Comparison of ENCODE assay signal across 16 cellular contexts in genomic region chr22:47194476-47195155, GRCh38.
"Had no signal": no experiment of that assay in that cellular context is flagged by ENCODE, and none has a peak within 500 bp of the region (broad histone marks: within the 10 kb centered on the region; RNA-seq: fewer than 3 reads in every experiment).

No MANE protein-coding gene starts in this region.

- H3K9ac ChIP-seq: neural progenitor cell, parathyroid adenoma had no signal

- H3K79me2 ChIP-seq: parathyroid adenoma had no signal

- H3K27ac ChIP-seq: neural progenitor cell, parathyroid adenoma, suprapubic skin, upper lobe of left lung had no signal

- H3K27me3 Mint-ChIP-seq: activated CD8-positive, alpha-beta T cell treated with anti-CD3 and anti-CD28 coated beads for 36 hours; activated naive CD4-positive, alpha-beta T cell treated with anti-CD3 and anti-CD28 coated beads, Interleukin-2, amount 10 ng/mL, durations not matched to agents 7 days and 5 days had no signal

- H3K4me1 ChIP-seq: neural progenitor cell, parathyroid adenoma, upper lobe of left lung had no signal

- FAIRE-seq: astrocyte had no signal

- H3K36me3 ChIP-seq: neural progenitor cell, suprapubic skin, upper lobe of left lung had no signal

- H3K4me3 ChIP-seq: neural progenitor cell, suprapubic skin, upper lobe of left lung had no signal

- H3K4me1 Mint-ChIP-seq: activated naive CD4-positive, alpha-beta T cell treated with anti-CD3 and anti-CD28 coated beads, Interleukin-2, amount 10 ng/mL, durations not matched to agents 7 days and 5 days; neural progenitor cell had no signal

- H2AFZ ChIP-seq: neural progenitor cell, parathyroid adenoma had no signal

- H3K9me3 Mint-ChIP-seq: activated CD8-positive, alpha-beta T cell treated with anti-CD3 and anti-CD28 coated beads for 36 hours; activated naive CD4-positive, alpha-beta T cell treated with anti-CD3 and anti-CD28 coated beads, Interleukin-2, amount 10 ng/mL, durations not matched to agents 7 days and 5 days; activated T-helper 2 cell treated with anti-CD3 and anti-CD28 coated beads, Interferon-gamma antibody, Interleukin-2, Interleukin-4, amounts not matched to agents 10 μg/mL and 5 μg/mL and 100 μg/mL, durations not matched to agents 14 hours and 24 hours and 36 hours; neural progenitor cell; T-helper 1 cell treated with Interleukin-12 subunit alpha and Interleukin-12 subunit beta and Interleukin-4 antibody, amounts not matched to agents 30 μg/mL and 1 μg/mL, for 36 hours had no signal

- DNase-seq: activated CD4-positive, alpha-beta T cell treated with anti-CD3 and anti-CD28 coated beads for 4 hours; activated CD8-positive, alpha-beta T cell treated with anti-CD3 and anti-CD28 coated beads for 36 hours; activated naive CD4-positive, alpha-beta T cell treated with anti-CD3 and anti-CD28 coated beads, Interleukin-2, amount 10 ng/mL, durations not matched to agents 7 days and 5 days; hypothalamus; kidney glomerular epithelial cell; stimulated activated CD4-positive, alpha-beta T cell treated with anti-CD3 and anti-CD28 coated beads, Interleukin-15, amount 100 ng/mL, for 24 hours; stimulated activated CD4-positive, alpha-beta T cell treated with anti-CD3 and anti-CD28 coated beads, Interleukin-4, amount 100 ng/mL, for 1 hour; stimulated activated naive CD8-positive, alpha-beta T cell treated with anti-CD3 and anti-CD28 coated beads, Interleukin-15, Interleukin-2, amounts not matched to agents 100 U/mL and 50 U/mL, for 24 hours had no signal

- H3K4me3 Mint-ChIP-seq: activated CD8-positive, alpha-beta T cell treated with anti-CD3 and anti-CD28 coated beads for 36 hours; activated naive CD4-positive, alpha-beta T cell treated with anti-CD3 and anti-CD28 coated beads, Interleukin-2, amount 10 ng/mL, durations not matched to agents 7 days and 5 days; neural progenitor cell; T-helper 1 cell treated with Interleukin-12 subunit alpha and Interleukin-12 subunit beta and Interleukin-4 antibody, amounts not matched to agents 30 μg/mL and 1 μg/mL, for 36 hours had no signal

- ATAC-seq: activated CD8-positive, alpha-beta T cell treated with anti-CD3 and anti-CD28 coated beads for 36 hours; esophagus mucosa; stimulated activated naive CD8-positive, alpha-beta T cell treated with anti-CD3 and anti-CD28 coated beads, Interleukin-15, Interleukin-2, amounts not matched to agents 100 U/mL and 50 U/mL, for 24 hours had no signal

- H3K4me2 ChIP-seq: neural progenitor cell had no signal

- H3K27me3 ChIP-seq: neural progenitor cell, upper lobe of left lung had no signal

- H3K36me3 Mint-ChIP-seq: activated naive CD4-positive, alpha-beta T cell treated with anti-CD3 and anti-CD28 coated beads, Interleukin-2, amount 10 ng/mL, durations not matched to agents 7 days and 5 days; neural progenitor cell had no signal

- H3K9me3 ChIP-seq: suprapubic skin, upper lobe of left lung had no signal

- H3K27ac Mint-ChIP-seq: activated CD8-positive, alpha-beta T cell treated with anti-CD3 and anti-CD28 coated beads for 36 hours; activated naive CD4-positive, alpha-beta T cell treated with anti-CD3 and anti-CD28 coated beads, Interleukin-2, amount 10 ng/mL, durations not matched to agents 7 days and 5 days; activated T-helper 2 cell treated with anti-CD3 and anti-CD28 coated beads, Interferon-gamma antibody, Interleukin-2, Interleukin-4, amounts not matched to agents 10 μg/mL and 5 μg/mL and 100 μg/mL, durations not matched to agents 14 hours and 24 hours and 36 hours; neural progenitor cell; T-helper 1 cell treated with Interleukin-12 subunit alpha and Interleukin-12 subunit beta and Interleukin-4 antibody, amounts not matched to agents 30 μg/mL and 1 μg/mL, for 36 hours had no signal
